In genomic region chr5:141919218-141920129, GRCh38 we compare ENCODE assay signal across 15 cellular contexts. TPM values are rescaled to one million over a fixed set of nuclear protein-coding genes. Genes with fewer than 3 reads are reported as not detected.
"Had no signal": no experiment of that assay in that cellular context is flagged by ENCODE, and none has a peak within 500 bp of the region (broad histone marks: within the 10 kb centered on the region; RNA-seq: fewer than 3 reads in every experiment).

No MANE protein-coding gene starts in this region.

- H3K27ac ChIP-seq: parathyroid adenoma, tibial artery, vagina, WERI-Rb-1 had no signal

- H2AFZ ChIP-seq: parathyroid adenoma had no signal

- H3K36me3 ChIP-seq: tibial artery, vagina, WERI-Rb-1 had no signal

- H3K27ac Mint-ChIP-seq: activated CD8-positive, alpha-beta T cell treated with anti-CD3 and anti-CD28 coated beads for 36 hours; brain had no signal

- H3K9me3 Mint-ChIP-seq: activated CD8-positive, alpha-beta T cell treated with anti-CD3 and anti-CD28 coated beads for 36 hours; neural crest cell had no signal

- H3K27me3 ChIP-seq: tibial artery, vagina had no signal

- H3K9me3 ChIP-seq: tibial artery, vagina had no signal

- H3K79me2 ChIP-seq: parathyroid adenoma had no signal

- H3K4me3 ChIP-seq: smooth muscle cell, tibial artery, vagina had no signal

- H3K9ac ChIP-seq: parathyroid adenoma had no signal

- DNase-seq: activated CD4-positive, alpha-beta T cell treated with anti-CD3 and anti-CD28 coated beads for 4 hours; activated CD8-positive, alpha-beta memory T cell treated with anti-CD3 and anti-CD28 coated beads, Interleukin-2, amount 50 U/mL, for 48 hours; activated CD8-positive, alpha-beta T cell treated with anti-CD3 and anti-CD28 coated beads for 36 hours; activated naive CD4-positive, alpha-beta T cell treated with Interleukin-2 at 50 U/mL for 16 hours; amniotic stem cell; dermis blood vessel endothelial cell; mesenchymal stem cell; retina; WERI-Rb-1 had no signal

- H3K4me3 Mint-ChIP-seq: activated CD8-positive, alpha-beta T cell treated with anti-CD3 and anti-CD28 coated beads for 36 hours; brain; neural crest cell had no signal

- H3K4me2 ChIP-seq: smooth muscle cell had no signal

- ATAC-seq: activated CD8-positive, alpha-beta T cell treated with anti-CD3 and anti-CD28 coated beads for 36 hours had no signal

RNA-seq across cellular contexts. Expression of gene PCDH12, which starts 38.5 kb away (rescaled TPM):
- total RNA-seq: smooth muscle cell had no signal
